In the genomic region with DNA sequence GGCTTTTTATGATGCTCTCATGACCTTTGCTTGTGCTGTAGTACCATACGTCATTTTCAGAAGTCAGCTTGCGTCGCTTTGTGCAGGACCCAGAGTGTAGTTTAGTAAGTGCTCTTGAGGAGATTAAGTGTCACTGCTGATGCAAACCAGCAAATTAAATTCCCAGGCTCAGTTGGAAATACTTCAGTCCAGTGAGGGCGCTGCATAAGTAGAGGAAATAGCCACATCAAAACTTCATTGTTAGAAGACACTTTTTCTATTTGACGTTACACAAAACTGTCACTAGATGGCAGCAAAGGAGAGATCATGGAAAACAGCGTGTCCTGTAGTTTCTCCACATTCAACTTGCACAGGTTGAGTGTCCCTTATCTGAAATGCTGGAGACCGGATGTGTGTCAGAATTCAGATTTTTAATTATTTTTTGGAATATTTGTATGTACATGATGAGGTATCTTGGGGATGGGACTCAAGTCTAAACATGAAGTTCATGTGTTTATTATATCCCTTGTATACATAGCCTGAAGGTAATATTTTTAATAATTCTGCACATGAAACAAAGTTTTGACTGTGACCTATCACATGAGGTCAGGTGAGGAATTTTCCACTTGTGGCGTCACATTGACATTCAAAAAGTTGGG, we compare ENCODE assay signal across 8 cellular contexts. TPM values are rescaled to one million over a fixed set of nuclear protein-coding genes. Genes with fewer than 3 reads are reported as not detected.
DNase-seq lines count a peak whose midpoint lies in the region; ATAC-seq and TF ChIP-seq lines count a peak whose summit lies in the region.

No MANE protein-coding gene starts in this region.

- H3K27me3 ChIP-seq in heart left ventricle: no peaks in the 10 kb centered on the region

- H3K27ac Mint-ChIP-seq in activated CD8-positive, alpha-beta T cell treated with anti-CD3 and anti-CD28 coated beads, Interleukin-2, amount 10 ng/mL, durations not matched to agents 7 days and 5 days: no peak overlapping the region

- peaks cover 14% of the 10 kb centered on the region for H3K9me3 Mint-ChIP-seq in activated CD8-positive, alpha-beta T cell treated with anti-CD3 and anti-CD28 coated beads, Interleukin-2, amount 10 ng/mL, durations not matched to agents 7 days and 5 days (ENCODE audit: insufficient read depth)

- peaks cover 0 to 2% (median 0%) of the 10 kb centered on the region in 12 donors for H3K9me3 ChIP-seq in heart left ventricle

- H3K36me3 Mint-ChIP-seq in activated CD8-positive, alpha-beta T cell treated with anti-CD3 and anti-CD28 coated beads, Interleukin-2, amount 10 ng/mL, durations not matched to agents 7 days and 5 days (ENCODE audit: low read depth): peaks cover 25% of the 10 kb centered on the region

- H3K4me3 ChIP-seq in heart left ventricle (no peak overlapping the region), retinal pigment epithelial cell (ENCODE audit: low read length) (no peak overlapping the region)

- H3K4me3 Mint-ChIP-seq in activated CD8-positive, alpha-beta T cell treated with anti-CD3 and anti-CD28 coated beads, Interleukin-2, amount 10 ng/mL, durations not matched to agents 7 days and 5 days: no peak overlapping the region

- CTCF ChIA-PET in activated CD8-positive, alpha-beta T cell treated with anti-CD3 and anti-CD28 coated beads, Interleukin-2, amount 10 ng/mL, durations not matched to agents 7 days and 5 days (lab: Charles Lee): interaction anchor here (0.6 to 1.6 kb wide), 6 partner anchors 9 to 226 kb away, joined by 3 to 9 read pairs (median 4); a partner anchor contains a TSS

- WGBS in heart left ventricle, 4 donors: 3 to 5% (median 5%) methylated on average over 8 of the region's 8 CpGs

- peaks cover 6% of the 10 kb centered on the region for H3K4me1 Mint-ChIP-seq in activated CD8-positive, alpha-beta T cell treated with anti-CD3 and anti-CD28 coated beads, Interleukin-2, amount 10 ng/mL, durations not matched to agents 7 days and 5 days (ENCODE audit: low read depth)

- ATAC-seq in GM19438 (IDR thresholded peaks at IDR 0.05; ENCODE audit: low read depth, unreplicated experiment) (peak; percentile 74), HG03460 (IDR thresholded peaks at IDR 0.05; ENCODE audit: unreplicated experiment) (peak; percentile 79), heart left ventricle (peak; percentile 64 to 92 (median 86))
- peak; percentile 84 for ATAC-seq in activated CD8-positive, alpha-beta T cell treated with anti-CD3 and anti-CD28 coated beads, Interleukin-2, amount 10 ng/mL, durations not matched to agents 7 days and 5 days

- intact Hi-C loops in heart left ventricle (cut with DNase I): loop anchor here in 4 of 10 donors (2.0 to 10.0 kb wide), 8 partner anchors 76 to 1016 kb away; no protein-coding TSS in a partner anchor

- H3K27ac ChIP-seq in heart left ventricle: no peak overlapping the region

- no peak for TF ChIP-seq POLR2A in heart left ventricle (IDR thresholded peaks at IDR 0.05)

- H3K4me1 ChIP-seq in heart left ventricle: peaks cover 0 to 20% (median 3%) of the 10 kb centered on the region in 12 donors

- peak; percentile 97 for DNase-seq in DMS53 (lab: John Stamatoyannopoulos, UW)
- DNase-seq in NCI-H460 (ENCODE audit: extremely low read depth, low read depth): peak; percentile 84
- DNase-seq in activated CD8-positive, alpha-beta T cell treated with anti-CD3 and anti-CD28 coated beads, Interleukin-2, amount 10 ng/mL, durations not matched to agents 7 days and 5 days: peak; percentile 55
- DNase-seq in heart left ventricle: no peak
- DNase-seq in retinal pigment epithelial cell (ENCODE audit: low read depth): peak; percentile 91
- DNase-seq in GM19238 (ENCODE audit: insufficient read length, low spot score): no peak

- peak; percentile 65 to 93 (median 82) for TF ChIP-seq CTCF in heart left ventricle (IDR thresholded peaks at IDR 0.05)
- peak; percentile 74 for TF ChIP-seq CTCF in retinal pigment epithelial cell (conservative IDR thresholded peaks at IDR 0.05; ENCODE audit: low read depth, low read length)

- H3K27me3 Mint-ChIP-seq in activated CD8-positive, alpha-beta T cell treated with anti-CD3 and anti-CD28 coated beads, Interleukin-2, amount 10 ng/mL, durations not matched to agents 7 days and 5 days (ENCODE audit: low read depth): no peaks in the 10 kb centered on the region

- POLR2A ChIA-PET in activated CD8-positive, alpha-beta T cell treated with anti-CD3 and anti-CD28 coated beads, Interleukin-2, amount 10 ng/mL, durations not matched to agents 7 days and 5 days (lab: Charles Lee): no interaction called here

- peaks cover 0 to 23% (median 20%) of the 10 kb centered on the region in 9 donors for H3K36me3 ChIP-seq in heart left ventricle

RNA-seq across cellular contexts. Expression of a gene that starts 7.9 kb away (rescaled TPM):
- total RNA-seq in NCI-H460 (2014; rRNA removed; shearing (Covaris generic)): 1.1 and 1.3 TPM in 2 replicates
- polyA plus RNA-seq in NCI-H460 (2014; cell fraction: nucleus; rRNA removed): 0.46 TPM in 1 of 2 replicates, not detected in the other
- total RNA-seq in activated CD8-positive, alpha-beta T cell treated with anti-CD3 and anti-CD28 coated beads, Interleukin-2, amount 10 ng/mL, durations not matched to agents 7 days and 5 days: 10 to 100 TPM; 44.6 to 45.2 TPM
- 10 to 100 TPM; 12.7 to 16.8 (median 14.6) TPM for total RNA-seq in heart left ventricle
- 10 to 100 TPM; 12.6 to 17.5 TPM for polyA plus RNA-seq in heart left ventricle

RNA-seq across cellular contexts. Expression of a gene that starts 30.0 kb away (rescaled TPM):
- total RNA-seq in NCI-H460 (2014; rRNA removed; shearing (Covaris generic)): 0.64 and 0.89 TPM in 2 replicates
- 0.33 TPM in 1 of 2 replicates, not detected in the other for polyA plus RNA-seq in NCI-H460 (2014; cell fraction: nucleus; rRNA removed)
- not detected for total RNA-seq in activated CD8-positive, alpha-beta T cell treated with anti-CD3 and anti-CD28 coated beads, Interleukin-2, amount 10 ng/mL, durations not matched to agents 7 days and 5 days
- total RNA-seq in heart left ventricle: 10 to 100 TPM; 11.0 to 76.5 (median 22.7) TPM
- 10 to 100 TPM; 19.1 to 37.9 TPM for polyA plus RNA-seq in heart left ventricle

RNA-seq across cellular contexts. Expression of a gene that starts 49.0 kb away (rescaled TPM):
- total RNA-seq in NCI-H460 (2014; rRNA removed; shearing (Covaris generic)): 0.63 and 0.94 TPM in 2 replicates
- 1.8 and 2.8 TPM in 2 replicates for polyA plus RNA-seq in NCI-H460 (2014; cell fraction: nucleus; rRNA removed)
- total RNA-seq in activated CD8-positive, alpha-beta T cell treated with anti-CD3 and anti-CD28 coated beads, Interleukin-2, amount 10 ng/mL, durations not matched to agents 7 days and 5 days: 1 to 10 TPM in 1 of 2 experiments, under 1 TPM in 1; 0.76 to 1.6 TPM
- 100 to 1,000 TPM in 4 of 9 donors, 10 to 100 TPM in 5; 64.4 to 125 (median 89.5) TPM for total RNA-seq in heart left ventricle
- 10 to 100 TPM; 48.3 to 66.2 TPM for polyA plus RNA-seq in heart left ventricle

Comparison
In these comparisons a context has a peak if more than half of its experiments do, and no peak if none do; other contexts are left out.
1. DNase-seq: peak in DMS53 (single experiment), NCI-H460 (single experiment), activated CD8-positive, alpha-beta T cell treated with anti-CD3 and anti-CD28 coated beads, Interleukin-2, amount 10 ng/mL, durations not matched to agents 7 days and 5 days (single experiment) and retinal pigment epithelial cell (single experiment); none in heart left ventricle (0 of 5) and GM19238 (single experiment).
2. RNA of a gene that starts 49.0 kb away (total RNA-seq): 64.4 to 125 TPM in heart left ventricle; 0.76 to 1.6 TPM in activated CD8-positive, alpha-beta T cell treated with anti-CD3 and anti-CD28 coated beads, Interleukin-2, amount 10 ng/mL, durations not matched to agents 7 days and 5 days and 0.63 to 0.94 TPM in NCI-H460; every median in the first group is over 10 times any median in the second.
3. Peak in every context shown above with its lines, with median percentiles within 50 percentile points of each other: ATAC-seq.